23 cellular contexts compared by ENCODE assay signal in genomic region chr2:144381716-144382115, GRCh38.
"Had no signal": no experiment of that assay in that cellular context is flagged by ENCODE, and none has a peak within 500 bp of the region (broad histone marks: within the 10 kb centered on the region; RNA-seq: fewer than 3 reads in every experiment).

No MANE protein-coding gene starts in this region.

- H3K27ac ChIP-seq: body of pancreas, foreskin keratinocyte, ovary, psoas muscle, thyroid gland had no signal

- H3K27ac Mint-ChIP-seq: activated CD4-positive, alpha-beta T cell treated with anti-CD3 and anti-CD28 coated beads, Interleukin-2, amount 10 ng/mL, durations not matched to agents 7 days and 5 days; activated CD8-positive, alpha-beta T cell treated with anti-CD3 and anti-CD28 coated beads, Interleukin-2, amount 10 ng/mL, durations not matched to agents 7 days and 5 days; activated naive CD4-positive, alpha-beta T cell treated with anti-CD3 and anti-CD28 coated beads, Interleukin-2, amount 50 U/mL, for 72 hours; T-helper 2 cell treated with Interferon-gamma antibody and Interleukin-4, amounts not matched to agents 5 μg/mL and 100 μg/mL, for 36 hours had no signal

- H3K36me3 Mint-ChIP-seq: activated naive CD4-positive, alpha-beta T cell treated with anti-CD3 and anti-CD28 coated beads, Interleukin-2, amount 50 U/mL, for 72 hours had no signal

- H3K9me3 ChIP-seq: body of pancreas, ovary, psoas muscle, thyroid gland had no signal

- H3K36me3 ChIP-seq: ovary, thyroid gland had no signal

- H3K4me3 Mint-ChIP-seq: activated CD4-positive, alpha-beta T cell treated with anti-CD3 and anti-CD28 coated beads, Interleukin-2, amount 10 ng/mL, durations not matched to agents 7 days and 5 days; activated CD8-positive, alpha-beta T cell treated with anti-CD3 and anti-CD28 coated beads, Interleukin-2, amount 10 ng/mL, durations not matched to agents 7 days and 5 days; activated T-cell treated with anti-CD3 and anti-CD28 coated beads, Interleukin-2, amount 50 U/mL, for 4 hours; T-helper 2 cell treated with Interferon-gamma antibody and Interleukin-4, amounts not matched to agents 5 μg/mL and 100 μg/mL, for 36 hours had no signal

- FAIRE-seq: keratinocyte, small intestine, TTC549 had no signal

- H3K4me3 ChIP-seq: body of pancreas, ovary, psoas muscle, thyroid gland had no signal

- DNase-seq: activated CD4-positive, alpha-beta T cell treated with anti-CD3 and anti-CD28 coated beads, Interleukin-2, amount 10 ng/mL, durations not matched to agents 7 days and 5 days; activated CD8-positive, alpha-beta T cell treated with anti-CD3 and anti-CD28 coated beads, Interleukin-2, amount 10 ng/mL, durations not matched to agents 7 days and 5 days; activated gamma-delta T cell treated with Interleukin-2 at 50 U/mL for 16 hours; activated T-cell treated with anti-CD3 and anti-CD28 coated beads, Interleukin-2, amount 50 U/mL, for 4 hours; amniotic stem cell; body of pancreas; foreskin keratinocyte; glutamatergic neuron; hippocampal formation; mammary epithelial cell; midbrain; ovary; psoas muscle; right cardiac atrium; small intestine; stimulated activated CD4-positive, alpha-beta T cell treated with anti-CD3 and anti-CD28 coated beads, Interleukin-15, amount 100 ng/mL, for 24 hours; stimulated activated CD4-positive, alpha-beta T cell treated with anti-CD3 and anti-CD28 coated beads, Interleukin-2, amount 100 ng/mL, for 48 hours; thyroid gland had no signal

- H3K9me3 Mint-ChIP-seq: activated naive CD4-positive, alpha-beta T cell treated with anti-CD3 and anti-CD28 coated beads, Interleukin-2, amount 50 U/mL, for 72 hours; activated T-cell treated with anti-CD3 and anti-CD28 coated beads, Interleukin-2, amount 50 U/mL, for 4 hours; T-helper 2 cell treated with Interferon-gamma antibody and Interleukin-4, amounts not matched to agents 5 μg/mL and 100 μg/mL, for 36 hours had no signal

- ATAC-seq: activated CD8-positive, alpha-beta T cell treated with anti-CD3 and anti-CD28 coated beads, Interleukin-2, amount 10 ng/mL, durations not matched to agents 7 days and 5 days; activated T-cell treated with anti-CD3 and anti-CD28 coated beads, Interleukin-2, amount 50 U/mL, for 4 hours; body of pancreas; foreskin keratinocyte; left lobe of liver; psoas muscle; right cardiac atrium had no signal
